In the genomic region with DNA sequence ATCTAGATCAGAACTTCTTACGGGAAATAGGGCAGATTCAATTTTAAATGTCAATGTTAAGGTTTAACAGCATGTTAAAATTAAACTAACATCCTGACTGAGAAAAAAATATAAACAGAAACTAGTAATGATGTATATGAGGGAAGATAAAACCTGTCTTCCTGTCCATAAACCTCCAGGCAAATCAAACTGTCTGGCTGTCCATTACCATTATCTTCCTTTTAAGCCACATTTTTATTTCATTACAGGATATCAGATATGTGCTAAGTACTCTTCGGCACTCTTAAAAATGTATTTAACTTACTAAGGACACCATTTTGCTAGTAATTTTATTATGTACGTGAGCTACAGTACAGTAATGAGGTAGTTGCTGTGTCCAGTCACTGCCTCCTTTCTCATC, we compare ENCODE assay signal across 1 cellular context.
A peak's percentile ranks its signal among the peaks of the same experiment; 100 is the strongest.
TF ChIP-seq lines count a peak whose summit lies in the region.

No MANE protein-coding gene starts in this region.

TF ChIP-seq in SK-N-SH treated with all-trans-retinoic acid at 6 μM for 48 hours, 23 proteins besides CTCF, POLR2A, EP300 and RAD21 (continued from another document):
- TF ChIP-seq CREB5 (CRISPR knock-in tag; IDR thresholded peaks at IDR 0.05; ENCODE audit: low read depth): peak; percentile 78; the same call in 1 of the 2 replicates
- peak; percentile 64 for TF ChIP-seq ZNF8 (CRISPR knock-in tag; IDR thresholded peaks at IDR 0.05)
- no peak for TF ChIP-seq ZC3H10 (CRISPR knock-in tag; IDR thresholded peaks at IDR 0.05)
- 0 out of 2 replicates have a peak, but pooled peaks have one; percentile 21 for TF ChIP-seq ZNF565 (CRISPR knock-in tag; conservative IDR thresholded peaks at IDR 0.05; ENCODE audit: low read depth)
- TF ChIP-seq ZFP30 (CRISPR knock-in tag; IDR thresholded peaks at IDR 0.05): no peak
- TF ChIP-seq PPARA (CRISPR knock-in tag; IDR thresholded peaks at IDR 0.05; ENCODE audit: borderline replicate concordance): 0 out of 2 replicates have a peak, but pooled peaks have one; percentile 40
- no peak for TF ChIP-seq OSR1 (CRISPR knock-in tag; IDR thresholded peaks at IDR 0.05)
